ENCODE assay signal across 12 cellular contexts in the genomic region with DNA sequence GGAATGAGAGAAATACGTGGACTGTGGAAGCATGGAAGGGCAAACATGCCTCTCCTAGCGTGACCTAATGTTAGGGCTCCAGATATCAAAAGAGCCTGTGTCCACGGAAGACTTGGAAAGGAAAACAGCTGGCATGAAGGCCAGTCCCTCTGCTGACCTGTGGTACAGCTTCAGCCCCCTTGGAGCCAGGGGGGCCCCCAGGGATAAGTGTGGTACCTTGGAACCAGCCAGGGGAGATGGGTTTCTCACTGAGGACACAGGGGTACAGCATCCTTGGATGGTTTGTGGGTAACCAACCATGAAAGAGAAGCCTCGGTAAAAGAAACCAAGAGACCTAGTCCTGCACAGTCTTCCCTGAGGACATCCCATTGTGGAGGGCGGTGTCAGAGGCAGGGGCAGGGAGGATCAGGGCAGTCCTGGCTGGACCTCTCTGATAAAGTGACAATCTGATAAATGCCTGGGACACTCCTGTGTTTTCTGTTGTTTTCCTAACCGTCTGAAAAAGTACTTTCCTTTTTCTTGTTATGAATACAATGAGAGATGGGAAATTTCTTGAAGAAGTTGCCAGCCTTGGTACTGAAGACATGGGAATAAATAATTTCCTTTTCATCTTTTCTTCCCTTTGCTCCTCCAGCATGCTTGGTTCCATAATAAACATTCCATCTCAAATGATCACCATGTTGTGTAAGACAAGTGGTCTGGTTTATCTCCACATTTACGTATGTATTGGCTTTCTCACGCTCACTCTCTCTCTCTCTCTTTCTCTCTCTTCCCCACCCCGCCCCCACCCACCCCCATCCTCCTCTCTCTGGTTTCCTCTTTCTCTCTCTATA.
DNase-seq lines count a peak whose midpoint lies in the region; ATAC-seq and TF ChIP-seq lines count a peak whose summit lies in the region.
"Had no signal": no experiment of that assay in that cellular context is flagged by ENCODE, and none has a peak within 500 bp of the region (broad histone marks: within the 10 kb centered on the region; RNA-seq: fewer than 3 reads in every experiment).

No MANE protein-coding gene starts in this region.

- H3K4me3 Mint-ChIP-seq in mesothelial cell of epicardium = no peak overlapping the region
- H3K4me3 Mint-ChIP-seq: activated CD8-positive, alpha-beta memory T cell treated with anti-CD3 and anti-CD28 coated beads, Interleukin-2, amount 10 ng/mL, durations not matched to agents 7 days and 5 days had no signal

- H3K27ac ChIP-seq in brain microvascular endothelial cell = peak overlapping the region; percentile 100

- H3K36me3 Mint-ChIP-seq in mesothelial cell of epicardium = peaks cover 12% of the 10 kb centered on the region

- no peaks in the 10 kb centered on the region for H3K27me3 ChIP-seq in brain microvascular endothelial cell (replicated peaks)

- no peaks in the 10 kb centered on the region for H3K9me3 Mint-ChIP-seq in mesothelial cell of epicardium

- peaks cover 14% of the 10 kb centered on the region for H3K4me1 Mint-ChIP-seq in mesothelial cell of epicardium

- peak; percentile 22 for DNase-seq in A172 (ENCODE audit: low spot score)
- peak; percentile 80 for DNase-seq in HS-5 (ENCODE audit: low read depth)
- DNase-seq in brain microvascular endothelial cell = peak; percentile 86
- DNase-seq in mesothelial cell of epicardium (ENCODE audit: low spot score in 2 of 2, unreplicated experiment in 2 of 2) = no peak
- DNase-seq in NCI-H748 (lab: John Stamatoyannopoulos, UW; ENCODE audit: unreplicated experiment) = no peak
- DNase-seq in NCI-H1105 treated with DMSO at 0.1 percent for 48 hours (lab: John Stamatoyannopoulos, UW) = no peak
- DNase-seq: activated CD8-positive, alpha-beta memory T cell treated with anti-CD3 and anti-CD28 coated beads, Interleukin-2, amount 10 ng/mL, durations not matched to agents 7 days and 5 days; GOT3; left colon; NCI-H187 had no signal

- no peak overlapping the region for H3K4me3 ChIP-seq in brain microvascular endothelial cell (ENCODE audit: low read depth, low read length)

- TF ChIP-seq CTCF in brain microvascular endothelial cell (IDR thresholded peaks at IDR 0.05; ENCODE audit: low read depth, low read length, missing control alignments) = no peak
- TF ChIP-seq CTCF in mesothelial cell of epicardium (IDR thresholded peaks at IDR 0.05; ENCODE audit: unreplicated experiment) = no peak

- no peaks in the 10 kb centered on the region for H3K36me3 ChIP-seq in brain microvascular endothelial cell (replicated peaks)

- peak overlapping the region; percentile 75 for H3K27ac Mint-ChIP-seq in mesothelial cell of epicardium
- H3K27ac Mint-ChIP-seq: activated CD8-positive, alpha-beta memory T cell treated with anti-CD3 and anti-CD28 coated beads, Interleukin-2, amount 10 ng/mL, durations not matched to agents 7 days and 5 days had no signal

- in situ Hi-C loops in brain microvascular endothelial cell (cut with HindIII; ENCODE audit: low pct_ligation_motif_present, low sequenced_read_pairs) = loop anchor here (25.0 kb wide), 1 partner anchor 311 kb away; no protein-coding TSS in a partner anchor

- ATAC-seq in HG02759 (IDR thresholded peaks at IDR 0.05; ENCODE audit: unreplicated experiment) = no peak
- ATAC-seq in HG03108 (IDR thresholded peaks at IDR 0.05; ENCODE audit: unreplicated experiment) = no peak
- ATAC-seq: activated CD8-positive, alpha-beta memory T cell treated with anti-CD3 and anti-CD28 coated beads, Interleukin-2, amount 10 ng/mL, durations not matched to agents 7 days and 5 days; left colon had no signal

- H3K27me3 Mint-ChIP-seq in mesothelial cell of epicardium (ENCODE audit: low read depth) = no peaks in the 10 kb centered on the region

Comparison
In these comparisons a context has a peak if more than half of its experiments do, and no peak if none do; other contexts are left out.
1. DNase-seq: peak in A172 (single experiment), HS-5 (single experiment) and brain microvascular endothelial cell (single experiment); none in mesothelial cell of epicardium (0 of 2), NCI-H748 (single experiment) and NCI-H1105 treated with DMSO at 0.1 percent for 48 hours (single experiment).